ENCODE assay signal across 11 cellular contexts in the genomic region with DNA sequence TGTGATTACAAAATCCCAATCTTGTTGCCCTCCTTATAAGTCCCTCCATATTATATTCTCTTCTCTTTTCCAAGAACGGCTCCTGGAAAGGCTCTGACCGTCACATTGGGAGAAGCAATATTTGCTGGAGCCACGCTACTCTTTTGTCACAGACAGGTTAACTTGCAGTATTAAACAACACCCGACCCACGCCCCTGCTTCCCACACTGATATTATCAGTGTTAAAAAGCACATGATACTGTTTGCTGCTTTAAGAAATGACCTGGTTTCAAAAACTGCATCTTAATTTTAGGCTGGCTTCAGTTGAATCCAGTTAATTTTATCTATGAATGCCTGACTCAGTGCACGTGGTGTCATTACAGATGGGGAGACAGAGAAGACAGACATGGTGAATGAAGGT. TPM values are rescaled to one million over a fixed set of nuclear protein-coding genes. Genes with fewer than 3 reads are reported as not detected.
DNase-seq lines count a peak whose midpoint lies in the region; ATAC-seq and TF ChIP-seq lines count a peak whose summit lies in the region.
"Had no signal": no experiment of that assay in that cellular context is flagged by ENCODE, and none has a peak within 500 bp of the region (broad histone marks: within the 10 kb centered on the region; RNA-seq: fewer than 3 reads in every experiment).

No MANE protein-coding gene starts in this region.

- H3F3A ChIP-seq in MM.1S (ENCODE audit: insufficient read depth, low read length), result peaks cover 27% of the 10 kb centered on the region

- DNase-seq in activated CD4-positive, alpha-beta T cell treated with anti-CD3 and anti-CD28 coated beads, Interleukin-2, amount 10 ng/mL, durations not matched to agents 7 days and 5 days, result no peak
- DNase-seq in activated CD4-positive, alpha-beta T cell treated with anti-CD3 and anti-CD28 coated beads, Interleukin-2, amount 50 U/mL, for 1 hour, result no peak
- DNase-seq in MM.1S (no peak), NCI-H146 treated with DMSO at 0.1 percent for 48 hours (lab: John Stamatoyannopoulos, UW; ENCODE audit: unreplicated experiment) (no peak), WERI-Rb-1 (no peak)
- no peak for DNase-seq in effector memory CD4-positive, alpha-beta T cell
- DNase-seq: NCI-H446 treated with DMSO at 0.1 percent for 48 hours, SIG-M5, small intestine had no signal

- TF ChIP-seq CTCF in MM.1S (IDR thresholded peaks at IDR 0.05; ENCODE audit: low read length), result no peak
- no peak for TF ChIP-seq CTCF in WERI-Rb-1 (IDR thresholded peaks at IDR 0.05; ENCODE audit: low read depth, low read length)

- H3K79me2 ChIP-seq in MM.1S (ENCODE audit: low read length), result peaks cover 93% of the 10 kb centered on the region

- no peak overlapping the region for H2AFZ ChIP-seq in MM.1S (ENCODE audit: low read length)

- no peaks in the 10 kb centered on the region; the same call in 1 of the 2 replicates for H3K36me3 ChIP-seq in MM.1S (replicated peaks; ENCODE audit: insufficient read depth, low read length)
- H3K36me3 ChIP-seq in effector memory CD4-positive, alpha-beta T cell (ENCODE audit: control insufficient read depth, insufficient read depth, low read length), result peaks cover 18% of the 10 kb centered on the region
- H3K36me3 ChIP-seq in skeletal muscle tissue (ENCODE audit: control insufficient read depth in 3 of 3, insufficient read depth in 3 of 3, low read length in 3 of 3), result peaks cover 0 to 4% (median 0%) of the 10 kb centered on the region in 3 donors
- H3K36me3 ChIP-seq in WERI-Rb-1, result no peaks in the 10 kb centered on the region

- H3K27ac ChIP-seq in MM.1S (ENCODE audit: low read length) (no peak overlapping the region), skeletal muscle tissue (ENCODE audit: low read depth, low read length) (peak overlapping the region; percentile 5), WERI-Rb-1 (no peak overlapping the region)
- H3K27ac ChIP-seq in effector memory CD4-positive, alpha-beta T cell (ENCODE audit: insufficient read depth, low read length, poor library complexity, severe bottlenecking), result peak overlapping the region; percentile 87

- peak overlapping the region; percentile 94 for H3K27ac Mint-ChIP-seq in activated CD4-positive, alpha-beta T cell treated with anti-CD3 and anti-CD28 coated beads, Interleukin-2, amount 10 ng/mL, durations not matched to agents 7 days and 5 days

- ATAC-seq in SK-N-SH treated with all-trans-retinoic acid at 6 μM for 48 hours, result no peak

- H3K4me1 Mint-ChIP-seq in activated CD4-positive, alpha-beta T cell treated with anti-CD3 and anti-CD28 coated beads, Interleukin-2, amount 10 ng/mL, durations not matched to agents 7 days and 5 days, result peaks cover 70% of the 10 kb centered on the region

- H3K36me3 Mint-ChIP-seq in activated CD4-positive, alpha-beta T cell treated with anti-CD3 and anti-CD28 coated beads, Interleukin-2, amount 10 ng/mL, durations not matched to agents 7 days and 5 days (ENCODE audit: low read depth), result peaks cover 59% of the 10 kb centered on the region

- CTCF ChIA-PET in activated CD4-positive, alpha-beta T cell treated with anti-CD3 and anti-CD28 coated beads, Interleukin-2, amount 10 ng/mL, durations not matched to agents 7 days and 5 days (lab: Charles Lee), result interaction anchor here (0.5 kb wide), 1 partner anchor 1580 kb away, joined by 3 read pairs; no protein-coding TSS in a partner anchor

- H3K4me2 ChIP-seq in MM.1S (ENCODE audit: low read depth, low read length), result peak overlapping the region; percentile 79

- peaks cover 15% of the 10 kb centered on the region; the same call in 1 of the 2 replicates for H4K20me1 ChIP-seq in MM.1S (ENCODE audit: insufficient read depth, low read length)

- peaks cover 51% of the 10 kb centered on the region for H3K4me1 ChIP-seq in MM.1S (ENCODE audit: low read length)
- H3K4me1 ChIP-seq in effector memory CD4-positive, alpha-beta T cell (ENCODE audit: control insufficient read depth, insufficient read depth, low read length, poor library complexity, severe bottlenecking), result peaks cover 68% of the 10 kb centered on the region
- H3K4me1 ChIP-seq in skeletal muscle tissue (ENCODE audit: control insufficient read depth in 3 of 3, insufficient read depth in 3 of 3, low read length in 3 of 3), result peaks cover 5 to 27% (median 9%) of the 10 kb centered on the region in 3 donors

- H3K27me3 Mint-ChIP-seq in activated CD4-positive, alpha-beta T cell treated with anti-CD3 and anti-CD28 coated beads, Interleukin-2, amount 10 ng/mL, durations not matched to agents 7 days and 5 days, result peaks cover 11% of the 10 kb centered on the region

- no peaks in the 10 kb centered on the region for H3K9me2 ChIP-seq in MM.1S (replicated peaks; ENCODE audit: insufficient read depth, low read length)

- no peaks in the 10 kb centered on the region for H3K9me3 Mint-ChIP-seq in activated CD4-positive, alpha-beta T cell treated with anti-CD3 and anti-CD28 coated beads, Interleukin-2, amount 10 ng/mL, durations not matched to agents 7 days and 5 days

- H3K27me3 ChIP-seq in MM.1S (replicated peaks; ENCODE audit: insufficient read depth, low read length) (no peaks in the 10 kb centered on the region), skeletal muscle tissue (ENCODE audit: control insufficient read depth in 3 of 3, insufficient read depth in 3 of 3, low read length in 3 of 3) (peaks cover 23 to 45% (median 35%) of the 10 kb centered on the region in 3 donors), WERI-Rb-1 (ENCODE audit: insufficient read depth, low read depth, severe bottlenecking) (peaks cover 79% of the 10 kb centered on the region)
- no peaks in the 10 kb centered on the region for H3K27me3 ChIP-seq in effector memory CD4-positive, alpha-beta T cell (replicated peaks; ENCODE audit: control insufficient read depth, insufficient read depth, low read length, poor library complexity, severe bottlenecking)

- peak overlapping the region; percentile 96; the same call in 1 of the 2 replicates for H3K4me3 ChIP-seq in MM.1S (ENCODE audit: low read length)
- H3K4me3 ChIP-seq in effector memory CD4-positive, alpha-beta T cell (ENCODE audit: insufficient read depth, low read depth, low read length, poor library complexity, severe bottlenecking), result peak overlapping the region; percentile 94
- H3K4me3 ChIP-seq in skeletal muscle tissue (ENCODE audit: low read length in 3 of 3), result peak overlapping the region in 1 of 3 donors; percentile 77
- no peak overlapping the region for H3K4me3 ChIP-seq in WERI-Rb-1 (ENCODE audit: low read depth, low read length)

- H3K9ac ChIP-seq in MM.1S (ENCODE audit: low read length) (no peak overlapping the region), skeletal muscle tissue (ENCODE audit: low read depth in 1 of 3, low read length in 3 of 3) (no peak overlapping the region)

- peak overlapping the region; percentile 95 for H3K4me3 Mint-ChIP-seq in activated CD4-positive, alpha-beta T cell treated with anti-CD3 and anti-CD28 coated beads, Interleukin-2, amount 10 ng/mL, durations not matched to agents 7 days and 5 days

- H3K9me3 ChIP-seq in MM.1S (replicated peaks; ENCODE audit: insufficient read depth, low read length) (no peaks in the 10 kb centered on the region), skeletal muscle tissue (ENCODE audit: control insufficient read depth in 3 of 3, low read length in 3 of 3) (no peaks in the 10 kb centered on the region), WERI-Rb-1 (ENCODE audit: severe bottlenecking) (no peaks in the 10 kb centered on the region)
- H3K9me3 ChIP-seq in effector memory CD4-positive, alpha-beta T cell (ENCODE audit: control insufficient read depth, low read length), result no peaks in the 10 kb centered on the region

- POLR2A ChIA-PET in activated CD4-positive, alpha-beta T cell treated with anti-CD3 and anti-CD28 coated beads, Interleukin-2, amount 10 ng/mL, durations not matched to agents 7 days and 5 days (lab: Charles Lee), result no interaction called here

TF ChIP-seq in SK-N-SH treated with all-trans-retinoic acid at 6 μM for 48 hours, 23 proteins besides CTCF, POLR2A, EP300 and RAD21 (continues in another document):
- TF ChIP-seq ARNTL (CRISPR knock-in tag; IDR thresholded peaks at IDR 0.05; ENCODE audit: borderline replicate concordance, low read depth) (no peak), CSDC2 (CRISPR knock-in tag; IDR thresholded peaks at IDR 0.05) (no peak), ZC3H10 (CRISPR knock-in tag; IDR thresholded peaks at IDR 0.05) (no peak), RARB (CRISPR knock-in tag; IDR thresholded peaks at IDR 0.05) (no peak), ZNF70 (CRISPR knock-in tag; IDR thresholded peaks at IDR 0.05) (no peak)
- TF ChIP-seq, protein P1, sequence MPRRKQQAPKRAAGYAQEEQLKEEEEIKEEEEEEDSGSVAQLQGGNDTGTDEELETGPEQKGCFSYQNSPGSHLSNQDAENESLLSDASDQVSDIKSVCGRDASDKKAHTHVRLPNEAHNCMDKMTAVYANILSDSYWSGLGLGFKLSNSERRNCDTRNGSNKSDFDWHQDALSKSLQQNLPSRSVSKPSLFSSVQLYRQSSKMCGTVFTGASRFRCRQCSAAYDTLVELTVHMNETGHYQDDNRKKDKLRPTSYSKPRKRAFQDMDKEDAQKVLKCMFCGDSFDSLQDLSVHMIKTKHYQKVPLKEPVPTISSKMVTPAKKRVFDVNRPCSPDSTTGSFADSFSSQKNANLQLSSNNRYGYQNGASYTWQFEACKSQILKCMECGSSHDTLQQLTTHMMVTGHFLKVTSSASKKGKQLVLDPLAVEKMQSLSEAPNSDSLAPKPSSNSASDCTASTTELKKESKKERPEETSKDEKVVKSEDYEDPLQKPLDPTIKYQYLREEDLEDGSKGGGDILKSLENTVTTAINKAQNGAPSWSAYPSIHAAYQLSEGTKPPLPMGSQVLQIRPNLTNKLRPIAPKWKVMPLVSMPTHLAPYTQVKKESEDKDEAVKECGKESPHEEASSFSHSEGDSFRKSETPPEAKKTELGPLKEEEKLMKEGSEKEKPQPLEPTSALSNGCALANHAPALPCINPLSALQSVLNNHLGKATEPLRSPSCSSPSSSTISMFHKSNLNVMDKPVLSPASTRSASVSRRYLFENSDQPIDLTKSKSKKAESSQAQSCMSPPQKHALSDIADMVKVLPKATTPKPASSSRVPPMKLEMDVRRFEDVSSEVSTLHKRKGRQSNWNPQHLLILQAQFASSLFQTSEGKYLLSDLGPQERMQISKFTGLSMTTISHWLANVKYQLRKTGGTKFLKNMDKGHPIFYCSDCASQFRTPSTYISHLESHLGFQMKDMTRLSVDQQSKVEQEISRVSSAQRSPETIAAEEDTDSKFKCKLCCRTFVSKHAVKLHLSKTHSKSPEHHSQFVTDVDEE (CRISPR knock-in tag; IDR thresholded peaks at IDR 0.05), result no peak

RNA-seq across cellular contexts. Expression of a gene that starts 3.1 kb away (rescaled TPM):
- 100 to 1,000 TPM; 106 to 134 TPM for total RNA-seq in activated CD4-positive, alpha-beta T cell treated with anti-CD3 and anti-CD28 coated beads, Interleukin-2, amount 10 ng/mL, durations not matched to agents 7 days and 5 days
- total RNA-seq in skeletal muscle tissue, result 9.4 TPM

Comparison
In these comparisons a context has a peak if more than half of its experiments do, and no peak if none do; other contexts are left out.
1. H3K27ac ChIP-seq: peak in effector memory CD4-positive, alpha-beta T cell (single experiment) and skeletal muscle tissue (single experiment); none in MM.1S (single experiment) and WERI-Rb-1 (single experiment).
2. RNA of a gene that starts 3.1 kb away (total RNA-seq): 106 to 134 TPM in activated CD4-positive, alpha-beta T cell treated with anti-CD3 and anti-CD28 coated beads, Interleukin-2, amount 10 ng/mL, durations not matched to agents 7 days and 5 days; 9.4 TPM in skeletal muscle tissue (single experiment); every median in the first group is over 10 times any median in the second.